In the genomic region with DNA sequence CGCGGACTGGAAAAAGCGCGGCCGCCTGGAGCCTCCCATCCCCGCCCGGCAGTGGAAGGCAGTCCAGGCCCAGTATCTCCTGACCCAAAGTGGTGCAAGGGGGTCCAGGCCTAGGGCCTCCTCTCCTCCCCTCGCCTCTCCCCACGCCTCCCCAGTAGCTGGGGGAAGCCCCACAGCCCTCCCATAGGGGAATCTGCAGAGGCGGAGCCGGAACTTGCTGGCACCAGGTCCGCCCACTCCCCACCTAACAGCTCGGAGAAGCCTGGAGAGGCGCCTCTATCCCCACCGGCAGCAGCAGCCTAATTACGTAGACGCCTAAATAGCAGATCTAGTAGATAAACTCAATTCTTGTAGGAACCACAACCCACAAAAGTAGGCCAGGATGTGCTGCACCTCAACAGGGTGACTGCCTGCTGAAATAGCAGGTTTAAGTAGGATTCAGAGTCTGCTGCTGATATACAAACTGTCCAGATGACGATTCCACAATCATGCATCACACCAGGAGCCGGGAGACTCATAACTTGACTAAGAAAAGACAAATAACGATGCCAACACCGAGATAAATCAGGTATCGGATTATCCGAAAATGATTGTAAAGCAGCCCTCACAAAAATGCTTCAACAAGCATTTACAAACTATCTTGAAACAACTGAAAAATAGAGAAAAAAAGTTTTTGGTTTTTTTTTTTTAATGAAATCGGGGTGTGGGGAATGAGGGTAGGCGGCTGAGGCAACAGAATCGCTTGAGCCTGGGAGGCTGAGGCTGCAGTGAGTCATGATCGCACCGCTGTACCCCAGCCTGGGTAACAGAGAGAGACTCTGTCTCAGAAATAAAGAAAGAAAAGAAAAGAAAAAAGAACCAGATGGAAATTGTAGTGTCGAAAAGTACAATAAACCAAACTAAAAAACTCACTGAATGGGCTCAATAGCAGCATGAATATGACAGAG, we compare ENCODE assay signal across 8 cellular contexts. TPM values are rescaled to one million over a fixed set of nuclear protein-coding genes. Genes with fewer than 3 reads are reported as not detected.
DNase-seq lines count a peak whose midpoint lies in the region; ATAC-seq and TF ChIP-seq lines count a peak whose summit lies in the region.

No MANE protein-coding gene starts in this region.

- POLR2A ChIA-PET in RWPE1 (lab: Yijun Ruan, JAX; ENCODE audit: low non-redundant PET), result no interaction called here

- no peak for ATAC-seq in GM18505 (IDR thresholded peaks at IDR 0.05; ENCODE audit: unreplicated experiment)

- H3K27ac Mint-ChIP-seq in type B pancreatic cell, result no peak overlapping the region

- H3K4me1 Mint-ChIP-seq in type B pancreatic cell (ENCODE audit: unreplicated experiment), result no peaks in the 10 kb centered on the region

- no peak overlapping the region for H3K27ac ChIP-seq in RWPE1

- no peak overlapping the region for H3K4me3 Mint-ChIP-seq in type B pancreatic cell

- peaks cover 20% of the 10 kb centered on the region for H3K27me3 Mint-ChIP-seq in type B pancreatic cell

- peak; percentile 74 for DNase-seq in activated CD4-positive, alpha-beta T cell treated with anti-CD3 and anti-CD28 coated beads for 1 hour
- DNase-seq in effector CD8-positive, alpha-beta T cell (lab: John Stamatoyannopoulos, UW), result peak; percentile 78
- DNase-seq in stimulated activated CD4-positive, alpha-beta T cell treated with anti-CD3 and anti-CD28 coated beads, Interleukin-4, amount 100 ng/mL, for 48 hours (ENCODE audit: low read depth in 2 of 2), result peak; percentile 69 to 81
- DNase-seq in SW480 (ENCODE audit: low spot score), result no peak
- no peak for DNase-seq in type B pancreatic cell (ENCODE audit: extremely low spot score, unreplicated experiment)
- no peak for DNase-seq in MV-4-11 (lab: John Stamatoyannopoulos, UW)
- no peak for DNase-seq in RWPE1 (ENCODE audit: low spot score)

- H3K36me3 Mint-ChIP-seq in type B pancreatic cell, result no peaks in the 10 kb centered on the region

- TF ChIP-seq CTCF in type B pancreatic cell (conservative IDR thresholded peaks at IDR 0.05) (no peak), RWPE1 (conservative IDR thresholded peaks at IDR 0.05; ENCODE audit: low read depth) (no peak)

- no peaks in the 10 kb centered on the region for H3K9me3 Mint-ChIP-seq in type B pancreatic cell

- CTCF ChIA-PET in RWPE1 (lab: Yijun Ruan, JAX), result no interaction called here

- TF ChIP-seq POLR2A in GM18505 (IDR thresholded peaks at IDR 0.05; ENCODE audit: borderline replicate concordance, extremely low read depth, insufficient read depth, insufficient read length), result peak; percentile 35

RNA-seq across cellular contexts. Expression of a gene that starts 11.4 kb away (rescaled TPM):
- 51.1 and 53.0 TPM in 2 replicates for total RNA-seq in type B pancreatic cell (ENCODE audit: low replicate concordance)

RNA-seq across cellular contexts. Expression of a gene that starts 14.6 kb away (rescaled TPM):
- total RNA-seq in type B pancreatic cell (ENCODE audit: low replicate concordance), result 25.5 and 29.1 TPM in 2 replicates

Comparison
In these comparisons a context has a peak if more than half of its experiments do, and no peak if none do; other contexts are left out.
1. DNase-seq: peak in activated CD4-positive, alpha-beta T cell treated with anti-CD3 and anti-CD28 coated beads for 1 hour (single experiment), effector CD8-positive, alpha-beta T cell (single experiment) and stimulated activated CD4-positive, alpha-beta T cell treated with anti-CD3 and anti-CD28 coated beads, Interleukin-4, amount 100 ng/mL, for 48 hours (2 of 2); none in SW480 (single experiment), type B pancreatic cell (single experiment), MV-4-11 (single experiment) and RWPE1 (single experiment).